ENCODE assay signal across 22 cellular contexts in the genomic region with DNA sequence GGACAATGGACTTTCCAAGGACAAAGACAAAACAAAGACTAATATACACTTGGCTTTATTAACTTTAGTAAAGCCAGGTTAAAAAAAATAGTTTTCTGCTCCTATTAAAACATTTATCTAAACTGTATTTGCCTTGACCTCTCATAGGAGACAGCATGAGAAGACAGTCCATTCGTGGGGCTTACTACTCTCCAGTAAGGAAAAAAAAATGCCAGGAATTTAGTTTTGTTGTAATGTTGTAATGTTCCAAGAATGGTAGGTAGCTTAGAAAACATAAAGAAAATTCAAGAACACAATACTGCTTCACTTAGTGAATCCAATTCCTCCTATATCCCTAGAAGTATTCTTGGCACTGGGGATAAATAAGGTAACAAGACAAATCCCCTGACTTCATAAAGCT.
A peak's percentile ranks its signal among the peaks of the same experiment; 100 is the strongest.
DNase-seq lines count a peak whose midpoint lies in the region; ATAC-seq, FAIRE-seq and TF ChIP-seq lines count a peak whose summit lies in the region.
"Had no signal": no experiment of that assay in that cellular context is flagged by ENCODE, and none has a peak within 500 bp of the region (broad histone marks: within the 10 kb centered on the region; RNA-seq: fewer than 3 reads in every experiment).

No MANE protein-coding gene starts in this region.

- POLR2A ChIA-PET in HepG2 (lab: Yijun Ruan, JAX), result no interaction called here

- TF ChIP-seq POLR2A in HepG2 (IDR thresholded peaks at IDR 0.05; ENCODE audit: insufficient read depth in 1 of 2, low read depth in 2 of 2, low read length in 2 of 2) (no peak), right lobe of liver (IDR thresholded peaks at IDR 0.05) (no peak)

- TF ChIP-seq EP300 in HepG2 (IDR thresholded peaks at IDR 0.05; ENCODE audit: low read depth in 2 of 2, low read length in 2 of 2), result no peak
- TF ChIP-seq EP300 in HepG2 (CRISPR knock-in tag; IDR thresholded peaks at IDR 0.05; ENCODE audit: borderline replicate concordance), result no peak

- H3K27ac ChIP-seq in HepG2 (ENCODE audit: extremely low read length, insufficient read depth, low read length), result no peak overlapping the region
- no peak overlapping the region for H3K27ac ChIP-seq in right lobe of liver
- H3K27ac ChIP-seq: C4-2B had no signal

- H3K4me1 ChIP-seq in HepG2 (ENCODE audit: insufficient read depth, low read length), result peaks cover 40% of the 10 kb centered on the region
- no peaks in the 10 kb centered on the region for H3K4me1 ChIP-seq in right lobe of liver

- peaks cover 2% of the 10 kb centered on the region; the same call in 1 of the 2 replicates for H4K20me1 ChIP-seq in HepG2 (ENCODE audit: insufficient read depth, low read length)

- WGBS in HepG2 (ENCODE audit: low lambda C conversion rate), result 54% methylated on average over 1 of the region's 1 CpG
- 73% methylated on average over 1 of the region's 1 CpG for WGBS in right lobe of liver (ENCODE audit: insufficient coverage, low coverage, low lambda C conversion rate, missing lambda C conversion rate)

- no peak overlapping the region for H3K27ac Mint-ChIP-seq in immature natural killer cell
- H3K27ac Mint-ChIP-seq: GM23338; T-helper 2 cell treated with Interferon-gamma antibody and Interleukin-4, amounts not matched to agents 5 μg/mL and 100 μg/mL, for 36 hours had no signal

- H3K27me3 ChIP-seq in HepG2 (ENCODE audit: control insufficient read depth in 1 of 2, insufficient read depth in 2 of 2, low read length in 2 of 2) (no peaks in the 10 kb centered on the region), right lobe of liver (no peaks in the 10 kb centered on the region)

- H3K4me2 ChIP-seq in HepG2 (ENCODE audit: low read depth, low read length), result no peak overlapping the region
- H3K4me2 ChIP-seq: GM23338 had no signal

- FAIRE-seq in HepG2 (lab: Jason Lieb, UNC), result no peak
- FAIRE-seq: RCC 7860 had no signal

- 0 out of 5 replicates have a peak, but pooled peaks cover 1 to 10% of the 10 kb centered on the region in 2 experiments for H3K36me3 ChIP-seq in HepG2 (replicated peaks in 1 of 2; ENCODE audit: control insufficient read depth in 1 of 2, insufficient read depth in 2 of 2, low read length in 2 of 2)
- H3K36me3 ChIP-seq in right lobe of liver, result no peaks in the 10 kb centered on the region

- in situ Hi-C loops in HepG2 (cut with HindIII; ENCODE audit: extremely low pct_ligation_motif_present, low pct_unique_long_range_greater_than_20kb), result no loop called here

- H3K4me3 Mint-ChIP-seq in immature natural killer cell, result no peak overlapping the region
- H3K4me3 Mint-ChIP-seq: GM23338; T-helper 2 cell treated with Interferon-gamma antibody and Interleukin-4, amounts not matched to agents 5 μg/mL and 100 μg/mL, for 36 hours had no signal

- CTCF ChIA-PET in HepG2 (lab: Yijun Ruan, JAX; ENCODE audit: low intra/inter-chr PET ratio, low total read pairs), result no interaction called here

- no peak for TF ChIP-seq RAD21 in HepG2 (CRISPR knock-in tag; IDR thresholded peaks at IDR 0.05)

- H3K27me3 Mint-ChIP-seq in immature natural killer cell (ENCODE audit: low read depth in 3 of 3), result peaks cover 0 to 2% (median 2%) of the 10 kb centered on the region in 3 donors

- no peak overlapping the region for H3K4me3 ChIP-seq in HepG2 (replicated peaks in 1 of 3; ENCODE audit: insufficient read depth in 1 of 3, low read depth in 2 of 3, low read length in 3 of 3)
- H3K4me3 ChIP-seq in right lobe of liver, result no peak overlapping the region
- H3K4me3 ChIP-seq: GM23338 had no signal

- DNase-seq in HepG2 (ENCODE audit: low spot score), result peak; percentile 4
- DNase-seq in right lobe of liver, result no peak
- DNase-seq in astrocyte of the hippocampus (ENCODE audit: low read depth, low spot score), result peak; percentile 46
- DNase-seq in kidney glomerular epithelial cell (lab: John Stamatoyannopoulos, UW), result peak; percentile 28
- DNase-seq in omental fat pad (ENCODE audit: low spot score), result no peak
- DNase-seq in immature natural killer cell, result no peak
- DNase-seq in NCI-H69 (lab: John Stamatoyannopoulos, UW), result no peak
- DNase-seq in GM19240 (ENCODE audit: insufficient read length, low spot score), result no peak
- DNase-seq: activated CD4-positive, alpha-beta T cell treated with anti-CD3 and anti-CD28 coated beads, Interleukin-2, amount 50 U/mL, for 4 hours; activated gamma-delta T cell; central memory CD4-positive, alpha-beta T cell; GDM1; left colon; midbrain; NCI-H1105; NCI-H2081 treated with DMSO at 0.1 percent for 48 hours; NCI-H510A treated with DMSO at 0.1 percent for 48 hours; stimulated activated CD4-positive, alpha-beta T cell treated with anti-CD3 and anti-CD28 coated beads, Interleukin-12 subunit alpha, Interleukin-12 subunit beta, amount 100 ng/mL, for 4 hours had no signal

- H3K9me3 Mint-ChIP-seq in immature natural killer cell, result no peaks in the 10 kb centered on the region
- H3K9me3 Mint-ChIP-seq: T-helper 2 cell treated with Interferon-gamma antibody and Interleukin-4, amounts not matched to agents 5 μg/mL and 100 μg/mL, for 36 hours had no signal

- TF ChIP-seq CTCF in HepG2 (CRISPR knock-in tag; IDR thresholded peaks at IDR 0.05), result no peak
- TF ChIP-seq CTCF in right lobe of liver (IDR thresholded peaks at IDR 0.05), result no peak
- TF ChIP-seq CTCF in omental fat pad (IDR thresholded peaks at IDR 0.05), result no peak

- no peak for ATAC-seq in HepG2
- ATAC-seq in right lobe of liver, result no peak
- ATAC-seq in omental fat pad (ENCODE audit: low FRiP score), result no peak
- ATAC-seq: GM23338, left colon had no signal

- BruUV-seq in HepG2 (replicated peaks; lab: Mats Ljungman, UMichigan), result no TSS peak

- intact Hi-C loops in HepG2 (cut with micrococcal nuclease; ENCODE audit: unreplicated experiment), result no loop called here
- intact Hi-C loops in right lobe of liver (cut with DNase I), result no loop called here

- H3K9ac ChIP-seq in HepG2 (ENCODE audit: insufficient read depth, low read depth, low read length), result no peak overlapping the region

- peaks cover 9 to 19% (median 12%) of the 10 kb centered on the region in 3 donors for H3K36me3 Mint-ChIP-seq in immature natural killer cell

- H3K79me2 ChIP-seq in HepG2 (ENCODE audit: insufficient read depth, low read length), result peaks cover 7% of the 10 kb centered on the region

- no peak overlapping the region for H2AFZ ChIP-seq in HepG2 (ENCODE audit: low read length)
- H2AFZ ChIP-seq: GM23338 had no signal

- H3K4me1 Mint-ChIP-seq in immature natural killer cell, result peaks cover 24 to 63% of the 10 kb centered on the region in 2 donors
- H3K4me1 Mint-ChIP-seq: GM23338 had no signal

- H3K9me3 ChIP-seq in HepG2 (ENCODE audit: low read length), result no peaks in the 10 kb centered on the region
- no peaks in the 10 kb centered on the region for H3K9me3 ChIP-seq in right lobe of liver

TF ChIP-seq in HepG2, 621 proteins besides CTCF, POLR2A, EP300 and RAD21:
- TF ChIP-seq NAIF1 (CRISPR knock-in tag; IDR thresholded peaks at IDR 0.05; ENCODE audit: borderline replicate concordance) (no peak), NFKB2 (CRISPR knock-in tag; IDR thresholded peaks at IDR 0.05; ENCODE audit: borderline replicate concordance) (no peak), PRPF4 (IDR thresholded peaks at IDR 0.05; ENCODE audit: low read depth, low read length, poor library complexity, severe bottlenecking) (no peak), RXRB (CRISPR knock-in tag; IDR thresholded peaks at IDR 0.05; ENCODE audit: borderline replicate concordance) (no peak)
TF ChIP-seq in HepG2: peak in this region for 0.

Comparison
In these comparisons a context has a peak if more than half of its experiments do, and no peak if none do; other contexts are left out.
1. DNase-seq: peak in HepG2 (single experiment), astrocyte of the hippocampus (single experiment) and kidney glomerular epithelial cell (single experiment); none in right lobe of liver (0 of 3), omental fat pad (single experiment), immature natural killer cell (0 of 3), NCI-H69 (single experiment) and GM19240 (single experiment).